ENCODE assay signal across 23 cellular contexts in genomic region chr7:90771281-90771680, GRCh38.
DNase-seq lines count a peak whose midpoint lies in the region; ATAC-seq and TF ChIP-seq lines count a peak whose summit lies in the region.
"Had no signal": no experiment of that assay in that cellular context is flagged by ENCODE, and none has a peak within 500 bp of the region (broad histone marks: within the 10 kb centered on the region; RNA-seq: fewer than 3 reads in every experiment).

No MANE protein-coding gene starts in this region.

- in situ Hi-C loops in astrocyte of the spinal cord (cut with HindIII; ENCODE audit: low sequenced_read_pairs), result no loop called here

- ATAC-seq in GM21367 (IDR thresholded peaks at IDR 0.05; ENCODE audit: unreplicated experiment), result no peak
- ATAC-seq: natural killer cell treated with Interleukin-12 subunit alpha and Interleukin-12 subunit beta and Interleukin-15 and Interleukin-18, amount 100 ng/mL, for 72 hours; WTC11 had no signal

- H3K27ac Mint-ChIP-seq in glutamatergic neuron (ENCODE audit: unreplicated experiment), result no peak overlapping the region
- H3K27ac Mint-ChIP-seq: activated CD4-positive, alpha-beta memory T cell treated with anti-CD3 and anti-CD28 coated beads, Interleukin-2, amount 10 ng/mL, durations not matched to agents 7 days and 5 days; mesothelial cell of epicardium; natural killer cell treated with Interleukin-12 subunit alpha and Interleukin-12 subunit beta and Interleukin-15 and Interleukin-18, amount 100 ng/mL, for 72 hours; stimulated activated naive CD8-positive, alpha-beta T cell treated with anti-CD3 and anti-CD28 coated beads, Interleukin-15, Interleukin-2, amounts not matched to agents 100 ng/mL and 50 ng/mL, for 24 hours; WTC11 had no signal

- H3K27me3 Mint-ChIP-seq in glutamatergic neuron (ENCODE audit: unreplicated experiment), result peaks cover 8% of the 10 kb centered on the region
- H3K27me3 Mint-ChIP-seq: activated CD4-positive, alpha-beta memory T cell treated with anti-CD3 and anti-CD28 coated beads, Interleukin-2, amount 10 ng/mL, durations not matched to agents 7 days and 5 days; natural killer cell treated with Interleukin-12 subunit alpha and Interleukin-12 subunit beta and Interleukin-15 and Interleukin-18, amount 100 ng/mL, for 72 hours; stimulated activated naive CD8-positive, alpha-beta T cell treated with anti-CD3 and anti-CD28 coated beads, Interleukin-15, Interleukin-2, amounts not matched to agents 100 ng/mL and 50 ng/mL, for 24 hours had no signal

- peaks cover 6% of the 10 kb centered on the region for H3K9me3 Mint-ChIP-seq in glutamatergic neuron (ENCODE audit: unreplicated experiment)

- peak; percentile 61 for DNase-seq in GM04503 (ENCODE audit: low read depth)
- peak; percentile 18 for DNase-seq in astrocyte of the spinal cord (ENCODE audit: low read depth, low spot score)
- no peak for DNase-seq in glutamatergic neuron
- no peak for DNase-seq in NCI-H82 treated with DMSO at 0.1 percent for 48 hours (lab: John Stamatoyannopoulos, UW; ENCODE audit: unreplicated experiment)
- DNase-seq in NCI-H510A treated with DMSO at 0.1 percent for 48 hours (lab: John Stamatoyannopoulos, UW), result no peak
- DNase-seq in activated CD4-positive, alpha-beta T cell treated with anti-CD3 and anti-CD28 coated beads, Interleukin-2, amount 50 U/mL, for 48 hours, result no peak
- DNase-seq: activated CD4-positive, alpha-beta memory T cell treated with anti-CD3 and anti-CD28 coated beads, Interleukin-2, amount 10 ng/mL, durations not matched to agents 7 days and 5 days; activated T-cell treated with anti-CD3 and anti-CD28 coated beads for 4 hours; amniotic stem cell; C1 segment of cervical spinal cord; central memory CD4-positive, alpha-beta T cell; NCI-H1092; NCI-H2029 treated with DMSO at 0.1 percent for 48 hours had no signal

- no peak overlapping the region for H3K4me3 ChIP-seq in astrocyte of the spinal cord (ENCODE audit: low read depth, low read length)
- H3K4me3 ChIP-seq: HAP-1, prostate gland, SK-N-MC, skin epidermis, tibial nerve had no signal

- TF ChIP-seq CTCF in astrocyte of the spinal cord (IDR thresholded peaks at IDR 0.05; ENCODE audit: low read depth, low read length) (no peak), glutamatergic neuron (IDR thresholded peaks at IDR 0.05; ENCODE audit: partially characterized antibody, unreplicated experiment) (no peak)

- H3K36me3 Mint-ChIP-seq in glutamatergic neuron (ENCODE audit: unreplicated experiment), result peaks cover 12% of the 10 kb centered on the region
- H3K36me3 Mint-ChIP-seq: natural killer cell treated with Interleukin-12 subunit alpha and Interleukin-12 subunit beta and Interleukin-15 and Interleukin-18, amount 100 ng/mL, for 72 hours had no signal

- peaks cover 3% of the 10 kb centered on the region for H3K4me1 Mint-ChIP-seq in glutamatergic neuron (ENCODE audit: low read depth, unreplicated experiment)
- H3K4me1 Mint-ChIP-seq: activated CD4-positive, alpha-beta memory T cell treated with anti-CD3 and anti-CD28 coated beads, Interleukin-2, amount 10 ng/mL, durations not matched to agents 7 days and 5 days had no signal

- peak overlapping the region; percentile 8 for H3K4me3 Mint-ChIP-seq in glutamatergic neuron (ENCODE audit: unreplicated experiment)
- H3K4me3 Mint-ChIP-seq: activated CD4-positive, alpha-beta memory T cell treated with anti-CD3 and anti-CD28 coated beads, Interleukin-2, amount 10 ng/mL, durations not matched to agents 7 days and 5 days; mesothelial cell of epicardium; natural killer cell treated with Interleukin-12 subunit alpha and Interleukin-12 subunit beta and Interleukin-15 and Interleukin-18, amount 100 ng/mL, for 72 hours; stimulated activated naive CD8-positive, alpha-beta T cell treated with anti-CD3 and anti-CD28 coated beads, Interleukin-15, Interleukin-2, amounts not matched to agents 100 ng/mL and 50 ng/mL, for 24 hours; WTC11 had no signal

Comparison
In these comparisons a context has a peak if more than half of its experiments do, and no peak if none do; other contexts are left out.
1. DNase-seq: peak in GM04503 (single experiment) and astrocyte of the spinal cord (single experiment); none in glutamatergic neuron (single experiment), NCI-H82 treated with DMSO at 0.1 percent for 48 hours (single experiment), NCI-H510A treated with DMSO at 0.1 percent for 48 hours (single experiment) and activated CD4-positive, alpha-beta T cell treated with anti-CD3 and anti-CD28 coated beads, Interleukin-2, amount 50 U/mL, for 48 hours (0 of 2).